8 cellular contexts compared by ENCODE assay signal in genomic region chr19:43934985-43935708, GRCh38. TPM values are rescaled to one million over a fixed set of nuclear protein-coding genes. Genes with fewer than 3 reads are reported as not detected.
DNase-seq lines count a peak whose midpoint lies in the region; ATAC-seq, FAIRE-seq and TF ChIP-seq lines count a peak whose summit lies in the region.

Gene ZNF45, minus strand, starts transcription at chr19:43935282. Its CDS starts 13,097 bp downstream, at chr19:43922185.

- peaks cover 0 to 13% (median 0%) of the 10 kb centered on the region in 11 donors for H3K9me3 ChIP-seq in heart right ventricle

- peak within 1 kb of the TSS; percentile 39 to 92 (median 86) for H3K27ac ChIP-seq in heart right ventricle

- H3K27me3 Mint-ChIP-seq in T-helper 1 cell treated with Interleukin-12 subunit alpha and Interleukin-12 subunit beta and Interleukin-4 antibody, amounts not matched to agents 30 μg/mL and 1 μg/mL, for 36 hours (ENCODE audit: low read depth), result no peaks in the 10 kb centered on the region
- H3K27me3 Mint-ChIP-seq in progenitor cell of endocrine pancreas, result peaks cover 4% of the 10 kb centered on the region

- peak within 1 kb of the TSS; percentile 93 for H3K4me3 Mint-ChIP-seq in T-helper 1 cell treated with Interleukin-12 subunit alpha and Interleukin-12 subunit beta and Interleukin-4 antibody, amounts not matched to agents 30 μg/mL and 1 μg/mL, for 36 hours
- H3K4me3 Mint-ChIP-seq in progenitor cell of endocrine pancreas (ENCODE audit: low read depth), result peak within 1 kb of the TSS; percentile 90

- H3K36me3 ChIP-seq in heart right ventricle, result peaks cover 0 to 40% (median 22%) of the 10 kb centered on the region in 9 donors

- TF ChIP-seq POLR2A in GM12891 (IDR thresholded peaks at IDR 0.05; ENCODE audit: low read depth, low read length), result peak; percentile 63; the same call in 1 of the 2 replicates

- ATAC-seq in HG02852 (IDR thresholded peaks at IDR 0.05; ENCODE audit: unreplicated experiment) (peak; percentile 94), heart right ventricle (peak; percentile 97 to 99 (median 99))

- H3K4me1 ChIP-seq in heart right ventricle, result peaks cover 0 to 24% (median 18%) of the 10 kb centered on the region in 9 donors

- H3K4me3 ChIP-seq in heart right ventricle, result peak within 1 kb of the TSS; percentile 43 to 76 (median 66)

- H3K9me3 Mint-ChIP-seq in T-helper 1 cell treated with Interleukin-12 subunit alpha and Interleukin-12 subunit beta and Interleukin-4 antibody, amounts not matched to agents 30 μg/mL and 1 μg/mL, for 36 hours, result peaks cover 24% of the 10 kb centered on the region
- peaks cover 10% of the 10 kb centered on the region for H3K9me3 Mint-ChIP-seq in progenitor cell of endocrine pancreas (ENCODE audit: low read depth)

- H3K4me1 Mint-ChIP-seq in T-helper 1 cell treated with Interleukin-12 subunit alpha and Interleukin-12 subunit beta and Interleukin-4 antibody, amounts not matched to agents 30 μg/mL and 1 μg/mL, for 36 hours (ENCODE audit: low read depth), result peaks cover 17% of the 10 kb centered on the region
- H3K4me1 Mint-ChIP-seq in progenitor cell of endocrine pancreas (ENCODE audit: low read depth), result peaks cover 9% of the 10 kb centered on the region

- WGBS in heart right ventricle, 2 donors, result 0 to 1% methylated on average over 41 to 42 of the region's 42 CpGs

- peak within 1 kb of the TSS; percentile 87 for H3K27ac Mint-ChIP-seq in T-helper 1 cell treated with Interleukin-12 subunit alpha and Interleukin-12 subunit beta and Interleukin-4 antibody, amounts not matched to agents 30 μg/mL and 1 μg/mL, for 36 hours
- H3K27ac Mint-ChIP-seq in progenitor cell of endocrine pancreas, result peak within 1 kb of the TSS; percentile 96

- H3K36me3 Mint-ChIP-seq in T-helper 1 cell treated with Interleukin-12 subunit alpha and Interleukin-12 subunit beta and Interleukin-4 antibody, amounts not matched to agents 30 μg/mL and 1 μg/mL, for 36 hours (ENCODE audit: low read depth), result peaks cover 28% of the 10 kb centered on the region
- peaks cover 8% of the 10 kb centered on the region for H3K36me3 Mint-ChIP-seq in progenitor cell of endocrine pancreas (ENCODE audit: insufficient read depth)

- TF ChIP-seq CTCF in heart right ventricle (IDR thresholded peaks at IDR 0.05) (no peak), progenitor cell of endocrine pancreas (IDR thresholded peaks at IDR 0.05; ENCODE audit: unreplicated experiment) (no peak)

- DNase-seq in GM12891 (ENCODE audit: insufficient read length, low spot score) (peak; percentile 74), NCI-H146 treated with DMSO at 0.1 percent for 48 hours (lab: John Stamatoyannopoulos, UW; ENCODE audit: unreplicated experiment) (peak; percentile 81), amniotic stem cell (lab: John Stamatoyannopoulos, UW) (peak; percentile 90), heart right ventricle (peak; percentile 85 to 94), progenitor cell of endocrine pancreas (ENCODE audit: low spot score, unreplicated experiment) (peak; percentile 75), ureter (ENCODE audit: low spot score) (peak; percentile 92)

- H3K27me3 ChIP-seq in heart right ventricle, result no peaks in the 10 kb centered on the region

- intact Hi-C loops in heart right ventricle (cut with DNase I), result loop anchor here in 4 of 10 donors (1.0 to 10.0 kb wide), 5 partner anchors 16 to 70 kb away; partner anchors contain the start of genes ZNF221 (in 3 of the 4), ZNF155 (in 1 of the 4) and ZNF230 (in 1 of the 4)

- peak; percentile 96 for FAIRE-seq in GM12891 (lab: Jason Lieb, UNC)

TF ChIP-seq in GM12891, 5 proteins besides CTCF, POLR2A, EP300 and RAD21:
- TF ChIP-seq POU2F2 (IDR thresholded peaks at IDR 0.05; ENCODE audit: low read depth, low read length) (no peak), PAX5 (IDR thresholded peaks at IDR 0.05; ENCODE audit: insufficient read depth, low read length, severe bottlenecking) (no peak), SPI1 (IDR thresholded peaks at IDR 0.05; ENCODE audit: low read depth, low read length) (peak; percentile 83), POLR2AphosphoS5 (IDR thresholded peaks at IDR 0.05; ENCODE audit: low read depth, low read length) (peak; percentile 51), TAF1 (IDR thresholded peaks at IDR 0.05; ENCODE audit: low read depth, low read length) (peak; percentile 47; the same call in 1 of the 2 replicates)

RNA-seq across cellular contexts. Expression of gene ZNF45, which starts in this region (rescaled TPM):
- 8.4 TPM for polyA plus RNA-seq in GM12891 (2012; ENCODE audit: low read depth, missing spikeins)
- total RNA-seq in heart right ventricle (10 to 100 TPM in 1 of 10 donors, 1 to 10 TPM in 9; 7.0 to 10.7 (median 8.0) TPM), progenitor cell of endocrine pancreas (20.9 and 23.9 TPM in 2 replicates), ureter (15.9 TPM)
- 1 to 10 TPM; 2.9 to 4.7 TPM for polyA plus RNA-seq in heart right ventricle

Comparison
In these comparisons a context has a peak if more than half of its experiments do, and no peak if none do; other contexts are left out.
1. Peak in every context shown above with its lines: DNase-seq, ATAC-seq, H3K4me3 ChIP-seq and H3K27ac ChIP-seq.